In genomic region chr14:102541771-102542170, GRCh38 we compare ENCODE assay signal across 17 cellular contexts. TPM values are rescaled to one million over a fixed set of nuclear protein-coding genes. Genes with fewer than 3 reads are reported as not detected.
A peak's percentile ranks its signal among the peaks of the same experiment; 100 is the strongest.
DNase-seq lines count a peak whose midpoint lies in the region; ATAC-seq and TF ChIP-seq lines count a peak whose summit lies in the region.
"Had no signal": no experiment of that assay in that cellular context is flagged by ENCODE, and none has a peak within 500 bp of the region (broad histone marks: within the 10 kb centered on the region; RNA-seq: fewer than 3 reads in every experiment).

No MANE protein-coding gene starts in this region.

- DNase-seq in H9 (peak; percentile 66), myocyte (ENCODE audit: low read depth) (peak; percentile 28), DMS114 treated with DMSO at 0.1 percent for 48 hours (lab: John Stamatoyannopoulos, UW; ENCODE audit: unreplicated experiment) (no peak), NCI-H524 treated with DMSO at 0.1 percent for 48 hours (lab: John Stamatoyannopoulos, UW) (no peak)
- DNase-seq: C1 segment of cervical spinal cord, DMS79, NCI-H1105 treated with DMSO at 0.1 percent for 48 hours, NCI-H1694 treated with DMSO at 0.1 percent for 48 hours, NCI-H2107, NCI-H510A, NCI-H774, OCI-M1, SHP77 had no signal

- H2BK12ac ChIP-seq in H9 (ENCODE audit: insufficient read length, low read depth, low read length) = no peak overlapping the region

- H3K56ac ChIP-seq in H9 (ENCODE audit: insufficient read length, low read depth, low read length) = no peak overlapping the region

- H3K79me2 ChIP-seq in H9 (ENCODE audit: insufficient read depth, low read length) = no peaks in the 10 kb centered on the region

- H3K4me2 ChIP-seq in BLaER1 = peak overlapping the region; percentile 95
- no peak overlapping the region for H3K4me2 ChIP-seq in H9 (ENCODE audit: insufficient read depth, insufficient read length, low read length)
- H3K4me2 ChIP-seq: A549 had no signal

- H4K5ac ChIP-seq in H9 (ENCODE audit: insufficient read length, low read depth, low read length) = no peak overlapping the region

- H3K4me3 ChIP-seq in BLaER1 = no peak overlapping the region
- H3K4me3 ChIP-seq: A549 had no signal

- H3K36me3 ChIP-seq in BLaER1 = no peaks in the 10 kb centered on the region

- no peaks in the 10 kb centered on the region for H4K20me1 ChIP-seq in BLaER1
- H4K20me1 ChIP-seq in H9 (ENCODE audit: control insufficient read depth, insufficient read depth, insufficient read length) = no peaks in the 10 kb centered on the region

- H3K9me3 ChIP-seq in BLaER1 (no peaks in the 10 kb centered on the region), H9 (ENCODE audit: control insufficient read depth, low read depth, low read length) (no peaks in the 10 kb centered on the region)
- H3K9me3 ChIP-seq: A549 had no signal

- H3K9ac ChIP-seq in BLaER1 = 0 out of 2 replicates have a peak overlapping the region, but pooled peaks have one; percentile 24
- no peak overlapping the region for H3K9ac ChIP-seq in H9 (ENCODE audit: extremely low read depth, insufficient read length, low read length)

- no peak overlapping the region for H3K14ac ChIP-seq in H9 (ENCODE audit: insufficient read depth, low read length)

- H2AK5ac ChIP-seq in H9 (ENCODE audit: insufficient read length, low read length) = no peak overlapping the region

- H3T11ph ChIP-seq in H9 (ENCODE audit: low read length) = no peak overlapping the region

- peaks cover 97% of the 10 kb centered on the region for H3K4me1 ChIP-seq in BLaER1
- H3K4me1 ChIP-seq in H9 (ENCODE audit: insufficient read depth, low read length) = no peaks in the 10 kb centered on the region

- WGBS in H9 (ENCODE audit: extremely low coverage, insufficient read length, low lambda C conversion rate) = no CpG with 5 or more reads among the region's 10 CpGs

- no peak overlapping the region for H2BK15ac ChIP-seq in H9 (ENCODE audit: low read depth, low read length)

- H2AFZ ChIP-seq in H9 (ENCODE audit: low read length) = no peak overlapping the region

- H2BK20ac ChIP-seq in H9 (ENCODE audit: low read depth, low read length, poor library complexity, severe bottlenecking) = no peak overlapping the region

- no peak overlapping the region for H2BK120ac ChIP-seq in H9 (ENCODE audit: low read depth, low read length, poor library complexity, severe bottlenecking)

- 0 out of 7 replicates have a peak overlapping the region, but pooled peaks of 1 of the 3 experiments have one; percentile 10 for H3K27ac Mint-ChIP-seq in H9
- H3K27ac Mint-ChIP-seq in brain = peak overlapping the region in 3 of 5 experiments; percentile 4 to 52 (median 32)

- H2BK5ac ChIP-seq in H9 (ENCODE audit: insufficient read length, low read length) = no peak overlapping the region

- no peak overlapping the region for H3K18ac ChIP-seq in H9 (ENCODE audit: insufficient read length, low read depth, low read length)

- H3K9me3 Mint-ChIP-seq in H9 (no peaks in the 10 kb centered on the region), brain (peaks cover 0 to 10% (median 0%) of the 10 kb centered on the region in 5 experiments)

- H3K4me3 Mint-ChIP-seq in H9 (no peak overlapping the region), brain (no peak overlapping the region)

- no peak overlapping the region for H3K4ac ChIP-seq in H9 (ENCODE audit: low read depth, low read length)

- no peaks in the 10 kb centered on the region for H3K79me1 ChIP-seq in H9 (ENCODE audit: insufficient read depth, low read depth, low read length, poor library complexity, severe bottlenecking)

- H3K4me1 Mint-ChIP-seq in H9 = peaks cover 22 to 27% of the 10 kb centered on the region in 2 experiments
- H3K4me1 Mint-ChIP-seq in brain = peaks cover 39% of the 10 kb centered on the region

- H3K27me3 Mint-ChIP-seq in H9 (ENCODE audit: low read depth) (peaks cover 13% of the 10 kb centered on the region), brain (peaks cover 45% of the 10 kb centered on the region)

- H3K27ac ChIP-seq in BLaER1 = peak overlapping the region; percentile 97
- no peak overlapping the region for H3K27ac ChIP-seq in H9 (ENCODE audit: insufficient read length, low read depth, low read length)
- H3K27ac ChIP-seq: A549 had no signal

- ATAC-seq in HG03442 (IDR thresholded peaks at IDR 0.05; ENCODE audit: unreplicated experiment) = no peak
- ATAC-seq: A549 had no signal

- H3K27me3 ChIP-seq in BLaER1 (peaks cover 16% of the 10 kb centered on the region), H9 (ENCODE audit: insufficient read depth, low read length) (no peaks in the 10 kb centered on the region)

- no peak overlapping the region for H4K8ac ChIP-seq in H9 (replicated peaks; ENCODE audit: insufficient read length, low read depth, low read length)

- H3K36me3 Mint-ChIP-seq in H9 (ENCODE audit: insufficient read depth in 1 of 3, low read depth in 3 of 3) = peaks cover 0 to under 1% (median 0%) of the 10 kb centered on the region in 3 experiments; a peak in 1 of 7 replicates
- no peaks in the 10 kb centered on the region for H3K36me3 Mint-ChIP-seq in brain

- TF ChIP-seq CTCF in H9 (conservative IDR thresholded peaks at IDR 0.05) = peak; percentile 35; the same call in 2 of the 3 replicates
- no peak for TF ChIP-seq CTCF in brain (conservative IDR thresholded peaks at IDR 0.05)

- no peak overlapping the region for H3K23ac ChIP-seq in H9 (ENCODE audit: insufficient read length, low read depth, low read length)

- H4K91ac ChIP-seq in H9 (ENCODE audit: insufficient read length, low read depth, low read length) = no peak overlapping the region

- no peaks in the 10 kb centered on the region for H3K23me2 ChIP-seq in H9 (ENCODE audit: insufficient read length, low read depth, low read length, poor library complexity, severe bottlenecking)

RNA-seq across cellular contexts. Expression of gene ANKRD9, which starts 32.2 kb away (rescaled TPM):
- 29.0 and 29.8 TPM in 2 replicates for total RNA-seq in H9 (2021)
- polyA plus RNA-seq in brain (ENCODE audit: insufficient read depth, low read depth, low replicate concordance) = 9.0 TPM
- 101 and 113 TPM in 2 replicates for total RNA-seq in myocyte
- polyA plus RNA-seq in myocyte (2012) = 17.6 TPM

RNA-seq across cellular contexts. Expression of gene RCOR1, which starts 50.7 kb away (rescaled TPM):
- total RNA-seq in H9 (2021) (34.1 and 34.5 TPM in 2 replicates), myocyte (17.1 and 17.7 TPM in 2 replicates)
- polyA plus RNA-seq in brain (ENCODE audit: insufficient read depth, low read depth, low replicate concordance) = 13.1 TPM
- 8.4 TPM for polyA plus RNA-seq in myocyte (2012)

Comparison
In these comparisons a context has a peak if more than half of its experiments do, and no peak if none do; other contexts are left out.
1. DNase-seq: peak in H9 (single experiment) and myocyte (single experiment); none in DMS114 treated with DMSO at 0.1 percent for 48 hours (single experiment) and NCI-H524 treated with DMSO at 0.1 percent for 48 hours (single experiment).